ENCODE assay signal across 22 cellular contexts in the genomic region with DNA sequence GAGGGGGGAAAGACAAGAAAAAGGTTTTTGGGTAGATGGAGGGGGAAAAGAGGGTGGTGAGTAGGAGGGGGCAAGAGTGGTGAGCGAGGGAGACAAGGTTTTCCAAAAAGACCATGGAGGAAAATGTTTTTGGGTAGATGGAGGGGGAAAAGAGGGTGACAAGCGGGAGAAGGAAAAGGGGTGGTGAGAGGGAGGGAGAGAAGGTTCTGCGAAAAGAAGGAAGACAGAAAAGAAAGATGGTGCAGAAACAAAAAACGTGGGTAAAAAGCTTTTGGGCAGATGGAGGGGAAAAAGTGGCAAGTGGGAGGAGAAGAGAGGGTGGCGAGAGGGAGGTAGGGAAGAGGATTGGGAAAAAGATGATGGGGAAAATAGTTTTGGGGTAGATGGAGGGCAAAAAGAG.
"Had no signal": no experiment of that assay in that cellular context is flagged by ENCODE, and none has a peak within 500 bp of the region (broad histone marks: within the 10 kb centered on the region; RNA-seq: fewer than 3 reads in every experiment).

No MANE protein-coding gene starts in this region.

- H3K4me1 ChIP-seq: SJSA1 had no signal

- DNase-seq: Karpas-422, KBM-7, MG63, NCI-H1092 treated with DMSO at 0.1 percent for 48 hours, NCI-H1436, NCI-H187, NCI-H2029, NCI-H2081 treated with DMSO at 0.1 percent for 48 hours, NCI-H2171, NCI-H226, NCI-H446, NCI-H510A, NCI-H524 treated with DMSO at 0.1 percent for 48 hours, NCI-H69, NCI-H774, Right ventricle myocardium superior, RPMI8226, SIG-M5 had no signal

- H3K36me3 ChIP-seq: MG63, SJSA1 had no signal

- H3K4me3 ChIP-seq: MG63, SJSA1, SK-N-MC had no signal

- H3K4me3 Mint-ChIP-seq: IgD-negative memory B cell had no signal

- H3K27ac ChIP-seq: HL-60, SJSA1, SK-N-MC had no signal

- H3K36me3 Mint-ChIP-seq: IgD-negative memory B cell had no signal

- H3K9me3 ChIP-seq: MG63, SJSA1 had no signal
